ENCODE assay signal across 14 cellular contexts in the genomic region with DNA sequence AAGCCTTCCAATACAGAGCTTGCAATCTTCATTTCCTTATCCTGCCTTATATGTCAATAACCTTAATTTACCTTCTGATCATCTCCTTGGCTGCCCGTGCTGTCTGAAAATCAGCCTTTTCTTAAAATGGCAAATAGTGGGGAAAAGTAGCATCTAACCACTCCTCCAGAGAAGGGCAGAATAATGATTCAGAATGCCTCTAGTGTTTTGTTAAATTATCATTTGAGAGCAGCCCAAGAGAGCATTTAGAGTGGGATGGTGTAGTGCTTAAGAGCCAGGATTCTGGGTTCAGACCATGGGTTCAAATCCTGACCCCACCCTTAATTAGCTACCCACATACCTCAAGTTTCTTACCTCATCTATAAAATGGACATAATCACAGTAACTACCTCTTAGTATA. TPM values are rescaled to one million over a fixed set of nuclear protein-coding genes. Genes with fewer than 3 reads are reported as not detected.
DNase-seq lines count a peak whose midpoint lies in the region; TF ChIP-seq lines count a peak whose summit lies in the region.
"Had no signal": no experiment of that assay in that cellular context is flagged by ENCODE, and none has a peak within 500 bp of the region (broad histone marks: within the 10 kb centered on the region; RNA-seq: fewer than 3 reads in every experiment).

No MANE protein-coding gene starts in this region.

- TF ChIP-seq CTCF in thyroid gland (IDR thresholded peaks at IDR 0.05) (no peak), ascending aorta (IDR thresholded peaks at IDR 0.05) (no peak)

- peaks cover 46% of the 10 kb centered on the region for H3K4me1 Mint-ChIP-seq in activated naive CD4-positive, alpha-beta T cell treated with anti-CD3 and anti-CD28 coated beads, Interleukin-2, amount 50 U/mL, for 24 hours

- no peaks in the 10 kb centered on the region for H3K9me3 Mint-ChIP-seq in activated naive CD4-positive, alpha-beta T cell treated with anti-CD3 and anti-CD28 coated beads, Interleukin-2, amount 50 U/mL, for 24 hours

- peak overlapping the region; percentile 96 for H3K27ac Mint-ChIP-seq in activated naive CD4-positive, alpha-beta T cell treated with anti-CD3 and anti-CD28 coated beads, Interleukin-2, amount 50 U/mL, for 24 hours

- H3K27ac ChIP-seq in angular gyrus (ENCODE audit: low read depth, low read length) (peak overlapping the region; percentile 90), thyroid gland (peak overlapping the region; percentile 59 to 69 (median 66)), ascending aorta (no peak overlapping the region)

- H3K4me1 ChIP-seq in mucosa of stomach (ENCODE audit: control insufficient read depth, insufficient read depth, low read length) (peaks cover 33% of the 10 kb centered on the region), thyroid gland (peaks cover 16 to 38% of the 10 kb centered on the region in 2 donors), ascending aorta (no peaks in the 10 kb centered on the region)

- H3K36me3 ChIP-seq in mucosa of stomach (ENCODE audit: control insufficient read depth, insufficient read depth, low read length) = no peaks in the 10 kb centered on the region
- H3K36me3 ChIP-seq in thyroid gland = no peaks in the 10 kb centered on the region
- H3K36me3 ChIP-seq in ascending aorta = no peaks in the 10 kb centered on the region

- H3K9me3 ChIP-seq in mucosa of stomach (ENCODE audit: control insufficient read depth, low read length) = no peaks in the 10 kb centered on the region
- H3K9me3 ChIP-seq in thyroid gland = no peaks in the 10 kb centered on the region
- H3K9me3 ChIP-seq in ascending aorta = no peaks in the 10 kb centered on the region

- no peaks in the 10 kb centered on the region for H3K36me3 Mint-ChIP-seq in activated naive CD4-positive, alpha-beta T cell treated with anti-CD3 and anti-CD28 coated beads, Interleukin-2, amount 50 U/mL, for 24 hours

- 69 to 71% methylated on average over 1 of the region's 1 CpG for WGBS in thyroid gland, 2 donors

- no peak for TF ChIP-seq POLR2A in thyroid gland (IDR thresholded peaks at IDR 0.05)

- no peak for DNase-seq in activated naive CD4-positive, alpha-beta T cell treated with anti-CD3 and anti-CD28 coated beads, Interleukin-2, amount 50 U/mL, for 16 hours
- DNase-seq in thyroid gland (no peak), NCI-H69 (lab: John Stamatoyannopoulos, UW) (no peak), NOMO-1 (lab: John Stamatoyannopoulos, UW; ENCODE audit: unreplicated experiment in 2 of 2) (no peak), ascending aorta (ENCODE audit: low spot score in 2 of 2) (no peak)
- DNase-seq: activated effector memory CD4-positive, alpha-beta T cell treated with Interleukin-2 at 50 U/mL for 16 hours; AML-193; stimulated activated CD4-positive, alpha-beta T cell treated with anti-CD3 and anti-CD28 coated beads, Interleukin-4, amount 100 ng/mL, for 4 hours had no signal

- H3K27me3 ChIP-seq in mucosa of stomach (ENCODE audit: control insufficient read depth, insufficient read depth, low read length) (no peaks in the 10 kb centered on the region), thyroid gland (no peaks in the 10 kb centered on the region), ascending aorta (no peaks in the 10 kb centered on the region)

- H3K9ac ChIP-seq in mucosa of stomach (ENCODE audit: low read length) = peak overlapping the region; percentile 30

- intact Hi-C loops in thyroid gland (cut with DNase I) = loop anchor here (10.0 kb wide), 2 partner anchors 105 to 135 kb away; a partner anchor contains a TSS
- intact Hi-C loops in ascending aorta (cut with DNase I) = no loop called here

- no peaks in the 10 kb centered on the region for H3K27me3 Mint-ChIP-seq in activated naive CD4-positive, alpha-beta T cell treated with anti-CD3 and anti-CD28 coated beads, Interleukin-2, amount 50 U/mL, for 24 hours

- H3K4me3 Mint-ChIP-seq in activated naive CD4-positive, alpha-beta T cell treated with anti-CD3 and anti-CD28 coated beads, Interleukin-2, amount 50 U/mL, for 24 hours = peak overlapping the region; percentile 80

- H3K4me3 ChIP-seq in mucosa of stomach (ENCODE audit: low read length) = peak overlapping the region; percentile 18
- no peak overlapping the region for H3K4me3 ChIP-seq in thyroid gland (replicated peaks in 1 of 3)
- H3K4me3 ChIP-seq in ascending aorta = peak overlapping the region in 1 of 2 donors; percentile 10

RNA-seq across cellular contexts. Expression of a gene that starts 4.6 kb away (rescaled TPM):
- total RNA-seq in thyroid gland = 10 to 100 TPM in 2 of 4 donors, 1 to 10 TPM in 2; 6.6 to 50.2 (median 19.6) TPM
- 11.5 TPM for total RNA-seq in ascending aorta
- total RNA-seq: IMR-90, SK-MEL-5 had no signal

RNA-seq across cellular contexts. Expression of a gene that starts 8.0 kb away (rescaled TPM):
- total RNA-seq in thyroid gland = 10 to 100 TPM; 13.0 to 21.7 (median 17.5) TPM
- 13.7 TPM for total RNA-seq in ascending aorta

RNA-seq across cellular contexts. Expression of a gene that starts 16.9 kb away (rescaled TPM):
- 100 to 1,000 TPM; 147 to 319 (median 220) TPM for total RNA-seq in thyroid gland
- total RNA-seq in ascending aorta = 174 TPM

RNA-seq across cellular contexts. Expression of a gene that starts 35.8 kb away (rescaled TPM):
- not detected for total RNA-seq in thyroid gland
- total RNA-seq in ascending aorta = not detected
- total RNA-seq: IMR-90, SK-MEL-5 had no signal

RNA-seq across cellular contexts. Expression of a gene that starts 58.3 kb away (rescaled TPM):
- total RNA-seq in thyroid gland (not detected), ascending aorta (not detected)
- total RNA-seq: IMR-90, mesenteric fat pad, SK-MEL-5 had no signal

Comparison
In these comparisons a context has a peak if more than half of its experiments do, and no peak if none do; other contexts are left out.
1. H3K27ac ChIP-seq: peak in angular gyrus (single experiment) and thyroid gland (3 of 3); none in ascending aorta (0 of 2).